21 cellular contexts compared by ENCODE assay signal in genomic region chr1:85421179-85421578, GRCh38. TPM values are rescaled to one million over a fixed set of nuclear protein-coding genes. Genes with fewer than 3 reads are reported as not detected.
"Had no signal": no experiment of that assay in that cellular context is flagged by ENCODE, and none has a peak within 500 bp of the region (broad histone marks: within the 10 kb centered on the region; RNA-seq: fewer than 3 reads in every experiment).

No MANE protein-coding gene starts in this region.

- H3K27ac ChIP-seq: colonic mucosa, esophagus squamous epithelium, gastroesophageal sphincter, neutrophil, ovary, tibial nerve, upper lobe of right lung, vagina had no signal

- DNase-seq: colonic mucosa; dermis blood vessel endothelial cell; esophagus squamous epithelium; foreskin fibroblast; glutamatergic neuron; kidney glomerular epithelial cell; mammary epithelial cell; mucosa of descending colon; naive thymus-derived CD8-positive, alpha-beta T cell; ovary; right cardiac atrium; stimulated activated CD4-positive, alpha-beta T cell treated with anti-CD3 and anti-CD28 coated beads, Interleukin-2, amount 100 ng/mL, for 48 hours; upper lobe of right lung had no signal

- H3K9me3 ChIP-seq: colonic mucosa, neutrophil, ovary, upper lobe of right lung had no signal

- H3K36me3 Mint-ChIP-seq: naive thymus-derived CD8-positive, alpha-beta T cell; stimulated activated effector memory CD8-positive, alpha-beta T cell treated with anti-CD3 and anti-CD28 coated beads, Interleukin-12 subunit alpha, Interleukin-12 subunit beta, amount 100 ng/mL, for 72 hours had no signal

- H3K4me3 Mint-ChIP-seq: naive thymus-derived CD8-positive, alpha-beta T cell; stimulated activated effector memory CD8-positive, alpha-beta T cell treated with anti-CD3 and anti-CD28 coated beads, Interleukin-12 subunit alpha, Interleukin-12 subunit beta, amount 100 ng/mL, for 72 hours; stimulated activated naive CD8-positive, alpha-beta T cell treated with anti-CD3 and anti-CD28 coated beads, Interleukin-15, Interleukin-2, amounts not matched to agents 100 ng/mL and 50 ng/mL, for 24 hours had no signal

- H3K4me2 ChIP-seq: smooth muscle cell had no signal

- H3K36me3 ChIP-seq: colonic mucosa, esophagus squamous epithelium, gastroesophageal sphincter, neutrophil, ovary, tibial nerve, upper lobe of right lung, vagina had no signal

- H3K4me1 Mint-ChIP-seq: naive thymus-derived CD8-positive, alpha-beta T cell; stimulated activated effector memory CD8-positive, alpha-beta T cell treated with anti-CD3 and anti-CD28 coated beads, Interleukin-12 subunit alpha, Interleukin-12 subunit beta, amount 100 ng/mL, for 72 hours had no signal

- H3K27me3 Mint-ChIP-seq: progenitor cell of endocrine pancreas had no signal

- H3K27ac Mint-ChIP-seq: naive thymus-derived CD8-positive, alpha-beta T cell; progenitor cell of endocrine pancreas; stimulated activated effector memory CD8-positive, alpha-beta T cell treated with anti-CD3 and anti-CD28 coated beads, Interleukin-12 subunit alpha, Interleukin-12 subunit beta, amount 100 ng/mL, for 72 hours; stimulated activated naive CD8-positive, alpha-beta T cell treated with anti-CD3 and anti-CD28 coated beads, Interleukin-15, Interleukin-2, amounts not matched to agents 100 ng/mL and 50 ng/mL, for 24 hours had no signal

- ATAC-seq: gastroesophageal sphincter; mucosa of descending colon; naive thymus-derived CD8-positive, alpha-beta T cell; right cardiac atrium; stimulated activated effector memory CD8-positive, alpha-beta T cell treated with anti-CD3 and anti-CD28 coated beads, Interleukin-12 subunit alpha, Interleukin-12 subunit beta, amount 100 ng/mL, for 72 hours; upper lobe of right lung had no signal

- H3K27me3 ChIP-seq: colonic mucosa, esophagus squamous epithelium, gastroesophageal sphincter, neutrophil, ovary, tibial nerve, upper lobe of right lung, vagina had no signal

- H3K4me1 ChIP-seq: colonic mucosa, esophagus squamous epithelium, gastroesophageal sphincter, tibial nerve, upper lobe of right lung, vagina had no signal

- H3K4me3 ChIP-seq: colonic mucosa, esophagus squamous epithelium, gastroesophageal sphincter, mucosa of descending colon, ovary, smooth muscle cell, tibial nerve, upper lobe of right lung, vagina had no signal

RNA-seq across cellular contexts. Expression of gene DDAH1, which starts 43.8 kb away (rescaled TPM):
- total RNA-seq: naive thymus-derived CD8-positive, alpha-beta T cell had no signal
